14 cellular contexts compared by ENCODE assay signal in genomic region chr6:115001726-115002436, GRCh38.
A peak's percentile ranks its signal among the peaks of the same experiment; 100 is the strongest.
DNase-seq lines count a peak whose midpoint lies in the region; ATAC-seq, FAIRE-seq and TF ChIP-seq lines count a peak whose summit lies in the region.
"Had no signal": no experiment of that assay in that cellular context is flagged by ENCODE, and none has a peak within 500 bp of the region (broad histone marks: within the 10 kb centered on the region; RNA-seq: fewer than 3 reads in every experiment).

No MANE protein-coding gene starts in this region.

- FAIRE-seq in HTR-8/SVneo (lab: Jason Lieb, UNC): no peak
- FAIRE-seq: urothelium cell line had no signal

- H2BK120ac ChIP-seq in neuronal stem cell (ENCODE audit: low read depth, low read length): no peak overlapping the region

- no peak overlapping the region for H3K23ac ChIP-seq in neuronal stem cell (ENCODE audit: low read depth, low read length, poor library complexity)

- no peak overlapping the region for H2BK15ac ChIP-seq in neuronal stem cell (ENCODE audit: low read length)

- no peak overlapping the region for H3K4me2 ChIP-seq in neuronal stem cell (ENCODE audit: insufficient read depth, low read length, poor library complexity, severe bottlenecking)

- H2BK12ac ChIP-seq in neuronal stem cell (ENCODE audit: low read length): no peak overlapping the region

- H3K9me3 ChIP-seq in neuronal stem cell (replicated peaks in 1 of 2; ENCODE audit: control insufficient read depth in 2 of 2, insufficient read depth in 1 of 2, low read depth in 1 of 2, low read length in 2 of 2): no peaks in the 10 kb centered on the region
- H3K9me3 ChIP-seq: body of pancreas, right atrium auricular region had no signal

- no peak overlapping the region for H3K9ac ChIP-seq in neuronal stem cell (ENCODE audit: low read depth, low read length, poor library complexity)

- H4K91ac ChIP-seq in neuronal stem cell (ENCODE audit: low read depth, low read length, poor library complexity): no peak overlapping the region

- no peak for TF ChIP-seq CTCF in GM12865 (IDR thresholded peaks at IDR 0.05; ENCODE audit: insufficient read depth, low read depth, low read length, missing control alignments)

- H2AK5ac ChIP-seq in neuronal stem cell (ENCODE audit: low read depth, low read length): no peak overlapping the region

- H3K4ac ChIP-seq in neuronal stem cell (ENCODE audit: low read length): no peak overlapping the region

- no peak overlapping the region for H2BK5ac ChIP-seq in neuronal stem cell (ENCODE audit: low read length)

- no peak overlapping the region for H3K27ac ChIP-seq in neuronal stem cell (replicated peaks; ENCODE audit: low read length)
- H3K27ac ChIP-seq: body of pancreas, right atrium auricular region had no signal

- no CpG with 5 or more reads among the region's 10 CpGs for WGBS in neuronal stem cell (ENCODE audit: extremely low coverage in 2 of 2, insufficient read length in 2 of 2, insufficient replicate concordance in 1 of 2), 2 donors

- no peaks in the 10 kb centered on the region for H3K36me3 ChIP-seq in neuronal stem cell (replicated peaks in 1 of 2; ENCODE audit: control insufficient read depth in 2 of 2, insufficient read depth in 2 of 2, low read length in 2 of 2)
- H3K36me3 ChIP-seq: right atrium auricular region had no signal

- ATAC-seq in HG02852 (IDR thresholded peaks at IDR 0.05; ENCODE audit: unreplicated experiment): peak; percentile 38
- ATAC-seq: body of pancreas had no signal

- H3K4me3 ChIP-seq in GM12865 (ENCODE audit: low read depth, low read length): no peak overlapping the region
- no peak overlapping the region for H3K4me3 ChIP-seq in neuronal stem cell (ENCODE audit: low read length in 2 of 2)
- H3K4me3 ChIP-seq: body of pancreas, lung, right atrium auricular region had no signal

- H4K8ac ChIP-seq in neuronal stem cell (ENCODE audit: low read depth, low read length): no peak overlapping the region

- H3K4me1 ChIP-seq in neuronal stem cell (ENCODE audit: control insufficient read depth in 2 of 2, insufficient read depth in 1 of 2, low read depth in 1 of 2, low read length in 2 of 2): no peaks in the 10 kb centered on the region
- H3K4me1 ChIP-seq: right atrium auricular region had no signal

- no peaks in the 10 kb centered on the region for H3K27me3 ChIP-seq in neuronal stem cell (ENCODE audit: control insufficient read depth in 3 of 3, insufficient read depth in 3 of 3, low read depth in 1 of 3, low read length in 3 of 3)
- H3K27me3 ChIP-seq: body of pancreas, right atrium auricular region had no signal

- DNase-seq in GM12865 (ENCODE audit: low read depth) (peak; percentile 50), SK-MEL-5 (ENCODE audit: low read depth, low spot score) (peak; percentile 33), neuronal stem cell (ENCODE audit: low spot score) (no peak), HTR-8/SVneo (ENCODE audit: insufficient read length, low spot score) (no peak), CD1c-positive myeloid dendritic cell (ENCODE audit: extremely low spot score) (no peak), DMS 273 treated with DMSO at 0.1 percent for 48 hours (lab: John Stamatoyannopoulos, UW) (no peak)
- DNase-seq: activated CD4-positive, alpha-beta T cell treated with anti-CD3 and anti-CD28 coated beads, Interleukin-2, amount 50 U/mL, for 4 hours; activated gamma-delta T cell; body of pancreas; NCI-H524 had no signal

- in situ Hi-C loops in SK-MEL-5 (cut with HindIII; ENCODE audit: low pct_unique_long_range_greater_than_20kb, low sequenced_read_pairs): no loop called here

- H2AFZ ChIP-seq in neuronal stem cell (ENCODE audit: low read length): peak overlapping the region; percentile 29

- peaks cover 2% of the 10 kb centered on the region for H3K79me1 ChIP-seq in neuronal stem cell (ENCODE audit: low read depth, low read length)

- H3K14ac ChIP-seq in neuronal stem cell (ENCODE audit: low read length): no peak overlapping the region

- H3K18ac ChIP-seq in neuronal stem cell (ENCODE audit: low read length): no peak overlapping the region

Comparison
In these comparisons a context has a peak if more than half of its experiments do, and no peak if none do; other contexts are left out.
1. DNase-seq: peak in GM12865 (single experiment) and SK-MEL-5 (single experiment); none in neuronal stem cell (single experiment), HTR-8/SVneo (single experiment), CD1c-positive myeloid dendritic cell (single experiment) and DMS 273 treated with DMSO at 0.1 percent for 48 hours (single experiment).